Comparison of ENCODE assay signal across 1 cellular context in the genomic region with DNA sequence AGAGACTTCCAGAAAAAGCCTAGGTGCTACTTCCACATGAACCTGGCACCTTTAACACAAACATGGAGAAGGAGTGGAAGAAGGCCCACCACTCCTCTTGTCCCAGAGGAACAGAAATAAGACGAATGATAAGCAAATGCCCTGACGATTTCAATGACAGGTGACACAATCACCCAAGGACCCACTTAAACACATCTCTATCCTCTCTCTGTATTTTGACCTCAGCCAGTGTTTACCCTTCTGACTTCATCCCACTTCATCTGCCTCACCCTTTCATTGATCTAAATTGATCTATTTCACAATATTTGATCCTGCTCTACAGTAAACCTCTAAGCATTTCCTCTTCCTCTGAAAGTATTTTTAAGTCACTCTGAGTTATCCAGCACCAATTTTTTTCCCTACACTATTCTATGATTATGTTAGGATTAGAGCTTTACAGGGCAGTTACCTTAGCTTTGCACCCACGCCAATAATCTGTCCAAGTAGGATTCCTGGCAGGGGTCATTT.
TF ChIP-seq lines count a peak whose summit lies in the region.

No MANE protein-coding gene starts in this region.

TF ChIP-seq in HepG2, 621 proteins besides CTCF, POLR2A, EP300 and RAD21 (continued from another document):
- TF ChIP-seq MLXIP (CRISPR knock-in tag; IDR thresholded peaks at IDR 0.05; ENCODE audit: borderline replicate concordance) (no peak), GPN1 (CRISPR knock-in tag; IDR thresholded peaks at IDR 0.05; ENCODE audit: borderline replicate concordance) (no peak), ZNF761 (CRISPR knock-in tag; conservative IDR thresholded peaks at IDR 0.05) (no peak), SNAPC2 (CRISPR knock-in tag; IDR thresholded peaks at IDR 0.05) (0 out of 2 replicates have a peak, but pooled peaks have one; percentile 54), KLF11 (CRISPR knock-in tag; IDR thresholded peaks at IDR 0.05) (0 out of 2 replicates have a peak, but pooled peaks have one; percentile 29), ZNF234 (CRISPR knock-in tag; conservative IDR thresholded peaks at IDR 0.05) (no peak), ETV6 (CRISPR knock-in tag; conservative IDR thresholded peaks at IDR 0.05) (no peak), ZNF569 (CRISPR knock-in tag; IDR thresholded peaks at IDR 0.05; ENCODE audit: borderline replicate concordance) (no peak), RELA (CRISPR knock-in tag; IDR thresholded peaks at IDR 0.05) (no peak), DR1 (CRISPR knock-in tag; IDR thresholded peaks at IDR 0.05) (no peak), ZNF790 (CRISPR knock-in tag; IDR thresholded peaks at IDR 0.05; ENCODE audit: borderline replicate concordance) (no peak; the same call in 1 of the 2 replicates), HMGA1 (CRISPR knock-in tag; conservative IDR thresholded peaks at IDR 0.05) (no peak), ZNF841 (CRISPR knock-in tag; IDR thresholded peaks at IDR 0.05; ENCODE audit: borderline replicate concordance) (no peak), ZNF292 (CRISPR knock-in tag; IDR thresholded peaks at IDR 0.05; ENCODE audit: borderline replicate concordance, low read depth) (no peak), SRSF4 (IDR thresholded peaks at IDR 0.05; ENCODE audit: low read depth, low read length, poor library complexity, severe bottlenecking) (no peak), ZNF564 (CRISPR knock-in tag; IDR thresholded peaks at IDR 0.05) (no peak), PHF8 (CRISPR knock-in tag; IDR thresholded peaks at IDR 0.05) (0 out of 2 replicates have a peak, but pooled peaks have one; percentile 18), ZNF333 (CRISPR knock-in tag; IDR thresholded peaks at IDR 0.05; ENCODE audit: borderline replicate concordance) (no peak)
